In the genomic region with DNA sequence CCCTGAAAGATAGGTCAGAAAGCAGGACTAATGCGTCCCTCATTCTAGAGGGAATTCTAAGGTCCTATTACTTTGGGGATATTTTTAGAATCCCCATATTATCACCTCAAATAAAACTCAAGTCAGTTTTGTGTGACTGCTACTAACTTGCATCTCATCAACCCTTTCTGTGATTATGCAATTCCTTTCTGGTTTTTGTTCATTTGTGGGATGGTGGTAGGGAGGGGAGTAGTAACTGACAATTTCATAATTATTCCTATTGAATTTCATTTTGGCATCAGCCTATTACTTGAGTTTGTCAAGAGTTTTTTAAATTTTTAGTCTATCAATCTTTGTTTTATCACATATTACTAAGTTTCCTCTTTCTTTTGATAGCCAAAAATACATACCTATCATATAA, we compare ENCODE assay signal across 24 cellular contexts.
"Had no signal": no experiment of that assay in that cellular context is flagged by ENCODE, and none has a peak within 500 bp of the region (broad histone marks: within the 10 kb centered on the region; RNA-seq: fewer than 3 reads in every experiment).

No MANE protein-coding gene starts in this region.

- H3K36me3 Mint-ChIP-seq: naive B cell had no signal

- H3K27me3 ChIP-seq: brain microvascular endothelial cell, ovary, sigmoid colon, upper lobe of left lung had no signal

- H3K9me3 ChIP-seq: left ventricle myocardium inferior, mucosa of descending colon, ovary, sigmoid colon, thoracic aorta, upper lobe of left lung had no signal

- H3K27me3 Mint-ChIP-seq: memory B cell, naive B cell had no signal

- H3K4me3 ChIP-seq: left ventricle myocardium inferior, mucosa of descending colon, ovary, sigmoid colon, thoracic aorta, upper lobe of left lung had no signal

- H3K27ac ChIP-seq: brain microvascular endothelial cell, left ventricle myocardium inferior, ovary, sigmoid colon, thoracic aorta, upper lobe of left lung, VCaP had no signal

- DNase-seq: activated CD4-positive, alpha-beta T cell treated with anti-CD3 and anti-CD28 coated beads, Interleukin-2, amount 50 U/mL, for 1 hour; activated CD4-positive, CD25-positive, alpha-beta regulatory T cell treated with anti-CD3 and anti-CD28 coated beads, Interleukin-2, amount 50 U/mL, for 72 hours; activated CD8-positive, alpha-beta memory T cell treated with anti-CD3 and anti-CD28 coated beads, Interleukin-2, amount 50 U/mL, for 4 hours; activated effector memory CD4-positive, alpha-beta T cell treated with Interleukin-2 at 50 U/mL for 16 hours; activated naive CD4-positive, alpha-beta T cell treated with anti-CD3 and anti-CD28 coated beads, Interleukin-2, amount 10 ng/mL, durations not matched to agents 7 days and 5 days; activated naive CD8-positive, alpha-beta T cell treated with anti-CD3 and anti-CD28 coated beads, Interleukin-2, amount 50 U/mL, for 24 hours; activated T-cell treated with anti-CD3 and anti-CD28 coated beads, Interleukin-2, amount 50 U/mL, for 4 hours; aorta; brain microvascular endothelial cell; cortex of kidney; effector CD4-positive, alpha-beta T cell; immature natural killer cell; kidney glomerular epithelial cell; left ventricle myocardium inferior; mucosa of descending colon; naive B cell; ovary; sigmoid colon; stimulated activated naive B cell treated with anti-CD40 and anti-IgM and Interleukin-4, amounts not matched to agents 10 μg/mL and 1 μg/mL and 100 μg/mL, for 72 hours; upper lobe of left lung had no signal

- ATAC-seq: activated naive CD8-positive, alpha-beta T cell treated with anti-CD3 and anti-CD28 coated beads, Interleukin-2, amount 50 U/mL, for 24 hours; activated T-cell treated with anti-CD3 and anti-CD28 coated beads, Interleukin-2, amount 50 U/mL, for 4 hours; stimulated activated naive B cell treated with anti-CD40 and anti-IgM and Interleukin-4, amounts not matched to agents 10 μg/mL and 1 μg/mL and 100 μg/mL, for 72 hours had no signal

- H3K4me3 Mint-ChIP-seq: activated naive CD4-positive, alpha-beta T cell treated with anti-CD3 and anti-CD28 coated beads, Interleukin-2, amount 10 ng/mL, durations not matched to agents 7 days and 5 days; activated naive CD8-positive, alpha-beta T cell treated with anti-CD3 and anti-CD28 coated beads, Interleukin-2, amount 50 U/mL, for 24 hours; activated T-cell treated with anti-CD3 and anti-CD28 coated beads, Interleukin-2, amount 50 U/mL, for 4 hours; immature natural killer cell; memory B cell; naive B cell; stimulated activated naive B cell treated with anti-CD40 and anti-IgM and Interleukin-4, amounts not matched to agents 10 μg/mL and 1 μg/mL and 100 μg/mL, for 72 hours; T-helper 1 cell treated with Interleukin-12 subunit alpha and Interleukin-12 subunit beta and Interleukin-4 antibody, amounts not matched to agents 30 μg/mL and 1 μg/mL, for 36 hours had no signal

- H3K27ac Mint-ChIP-seq: activated naive CD4-positive, alpha-beta T cell treated with anti-CD3 and anti-CD28 coated beads, Interleukin-2, amount 10 ng/mL, durations not matched to agents 7 days and 5 days; activated naive CD8-positive, alpha-beta T cell treated with anti-CD3 and anti-CD28 coated beads, Interleukin-2, amount 50 U/mL, for 24 hours; immature natural killer cell; memory B cell; naive B cell; stimulated activated naive B cell treated with anti-CD40 and anti-IgM and Interleukin-4, amounts not matched to agents 10 μg/mL and 1 μg/mL and 100 μg/mL, for 72 hours; T-helper 1 cell treated with Interleukin-12 subunit alpha and Interleukin-12 subunit beta and Interleukin-4 antibody, amounts not matched to agents 30 μg/mL and 1 μg/mL, for 36 hours had no signal

- H3K9me3 Mint-ChIP-seq: activated naive CD4-positive, alpha-beta T cell treated with anti-CD3 and anti-CD28 coated beads, Interleukin-2, amount 10 ng/mL, durations not matched to agents 7 days and 5 days; activated naive CD8-positive, alpha-beta T cell treated with anti-CD3 and anti-CD28 coated beads, Interleukin-2, amount 50 U/mL, for 24 hours; activated T-cell treated with anti-CD3 and anti-CD28 coated beads, Interleukin-2, amount 50 U/mL, for 4 hours; immature natural killer cell had no signal

- H3K36me3 ChIP-seq: brain microvascular endothelial cell, left ventricle myocardium inferior, ovary, sigmoid colon, thoracic aorta, upper lobe of left lung had no signal
